Comparison of ENCODE assay signal across 21 cellular contexts in genomic region chr17:82704886-82705285, GRCh38.
"Had no signal": no experiment of that assay in that cellular context is flagged by ENCODE, and none has a peak within 500 bp of the region (broad histone marks: within the 10 kb centered on the region; RNA-seq: fewer than 3 reads in every experiment).

No MANE protein-coding gene starts in this region.

- DNase-seq: effector CD4-positive, alpha-beta T cell; endodermal cell; erythroblast; foreskin keratinocyte; immature natural killer cell; left cardiac atrium; mesendoderm; naive thymus-derived CD4-positive, alpha-beta T cell; nephron progenitor cell; ovary; stimulated activated CD4-positive, alpha-beta T cell treated with anti-CD3 and anti-CD28 coated beads, Interleukin-12 subunit alpha, Interleukin-12 subunit beta, amount 100 ng/mL, for 4 hours; stimulated activated naive CD4-positive, alpha-beta T cell; substantia nigra; uterus had no signal

- H3K9me3 Mint-ChIP-seq: dendritic cell treated with granulocyte-macrophage colony-stimulating factor and Interleukin-4, amounts not matched to agents 40 ng/mL and 50 ng/mL, for 4 days; endodermal cell; immature natural killer cell; naive thymus-derived CD4-positive, alpha-beta T cell; nephron progenitor cell; type B pancreatic cell had no signal

- H3K4me1 Mint-ChIP-seq: endodermal cell, immature natural killer cell had no signal

- H3K9me3 ChIP-seq: ovary, right atrium auricular region, stomach, uterus had no signal

- H3K27me3 ChIP-seq: foreskin keratinocyte, ovary, right atrium auricular region, stomach, uterus had no signal

- FAIRE-seq: endothelial cell of umbilical vein, keratinocyte, small intestine had no signal

- ATAC-seq: foreskin keratinocyte; left cardiac atrium; naive thymus-derived CD4-positive, alpha-beta T cell had no signal

- H3K4me1 ChIP-seq: right atrium auricular region, uterus had no signal

- H3K4me3 ChIP-seq: ovary, right atrium auricular region, stomach, uterus had no signal

- H3K36me3 ChIP-seq: ovary, right atrium auricular region, stomach, uterus had no signal

- H3K27ac ChIP-seq: foreskin keratinocyte, ovary, right atrium auricular region, stomach, uterus had no signal

- H3K4me3 Mint-ChIP-seq: dendritic cell treated with granulocyte-macrophage colony-stimulating factor and Interleukin-4, amounts not matched to agents 40 ng/mL and 50 ng/mL, for 4 days; endodermal cell; immature natural killer cell; naive thymus-derived CD4-positive, alpha-beta T cell; nephron progenitor cell; type B pancreatic cell had no signal

- H3K36me3 Mint-ChIP-seq: immature natural killer cell; naive thymus-derived CD4-positive, alpha-beta T cell; type B pancreatic cell had no signal

- H3K27me3 Mint-ChIP-seq: naive thymus-derived CD4-positive, alpha-beta T cell; type B pancreatic cell had no signal

- H3K27ac Mint-ChIP-seq: endodermal cell; immature natural killer cell; naive thymus-derived CD4-positive, alpha-beta T cell; nephron progenitor cell; type B pancreatic cell had no signal
